ENCODE assay signal across 26 cellular contexts in genomic region chr4:138039010-138039409, GRCh38.
DNase-seq lines count a peak whose midpoint lies in the region; ATAC-seq, FAIRE-seq and TF ChIP-seq lines count a peak whose summit lies in the region.
"Had no signal": no experiment of that assay in that cellular context is flagged by ENCODE, and none has a peak within 500 bp of the region (broad histone marks: within the 10 kb centered on the region; RNA-seq: fewer than 3 reads in every experiment).

No MANE protein-coding gene starts in this region.

- H3K4me3 ChIP-seq in AG10803 (ENCODE audit: low read length): no peak overlapping the region
- H3K4me3 ChIP-seq in endothelial cell of umbilical vein (replicated peaks in 1 of 3; ENCODE audit: insufficient read depth in 1 of 3, low read depth in 1 of 3, low read length in 3 of 3): no peak overlapping the region
- H3K4me3 ChIP-seq: BLaER1 treated with 17β-estradiol and CSF1 and Interleukin-3, amounts not matched to agents 10 nM and 100 nM; right atrium auricular region had no signal

- POLR2A ChIA-PET in endothelial cell of umbilical vein (lab: Charles Lee): no interaction called here

- dilution Hi-C loops in endothelial cell of umbilical vein (cut with MboI; ENCODE audit: extremely low pct_ligation_motif_present, low sequenced_read_pairs): no loop called here

- BruUV-seq in endothelial cell of umbilical vein (replicated peaks; lab: Mats Ljungman, UMichigan): no TSS peak

- no peak for TF ChIP-seq POLR2A in endothelial cell of umbilical vein (IDR thresholded peaks at IDR 0.05; ENCODE audit: low read depth, low read length)

- no peak for TF ChIP-seq CTCF in AG10803 (conservative IDR thresholded peaks at IDR 0.05; ENCODE audit: low read length)
- TF ChIP-seq CTCF in endothelial cell of umbilical vein (IDR thresholded peaks at IDR 0.05; ENCODE audit: extremely low read depth in 1 of 2, insufficient read depth in 1 of 2, low read depth in 1 of 2, low read length in 2 of 2): no peak
- TF ChIP-seq CTCF in omental fat pad (IDR thresholded peaks at IDR 0.05): no peak

- peak overlapping the region; percentile 31 for H2AFZ ChIP-seq in endothelial cell of umbilical vein (ENCODE audit: low read depth, low read length)

- no peak for FAIRE-seq in endothelial cell of umbilical vein (lab: Jason Lieb, UNC)
- FAIRE-seq: kidney had no signal

- H3K4me2 ChIP-seq in endothelial cell of umbilical vein (ENCODE audit: insufficient read depth, low read length): no peak overlapping the region
- H3K4me2 ChIP-seq: BLaER1 treated with 17β-estradiol and CSF1 and Interleukin-3, amounts not matched to agents 10 nM and 100 nM; KMS-11 had no signal

- ATAC-seq in GM18909 (IDR thresholded peaks at IDR 0.05; ENCODE audit: poor library complexity, unreplicated experiment): no peak
- ATAC-seq in omental fat pad (ENCODE audit: low FRiP score): no peak
- ATAC-seq in HG03432 (IDR thresholded peaks at IDR 0.05; ENCODE audit: unreplicated experiment): no peak
- ATAC-seq: activated CD4-positive, CD25-positive, alpha-beta regulatory T cell treated with anti-CD3 and anti-CD28 coated beads, Interleukin-2, amount 50 U/mL, for 24 hours; activated naive CD4-positive, alpha-beta T cell treated with anti-CD3 and anti-CD28 coated beads, Interleukin-2, amount 50 U/mL, for 72 hours; activated T-helper 17 cell treated with anti-CD3 and anti-CD28 coated beads, Interleukin-2, amount 50 U/mL, for 72 hours had no signal

- H3K79me2 ChIP-seq in endothelial cell of umbilical vein (ENCODE audit: control insufficient read depth, insufficient read depth, low read length): no peaks in the 10 kb centered on the region

- no peaks in the 10 kb centered on the region for H4K20me1 ChIP-seq in endothelial cell of umbilical vein (replicated peaks; ENCODE audit: control insufficient read depth, extremely low read depth, insufficient read depth, low read length)
- H4K20me1 ChIP-seq: BLaER1 treated with 17β-estradiol and CSF1 and Interleukin-3, amounts not matched to agents 10 nM and 100 nM had no signal

- no peak overlapping the region for H3K9ac ChIP-seq in endothelial cell of umbilical vein (replicated peaks; ENCODE audit: extremely low read depth, insufficient read depth, low read length)
- H3K9ac ChIP-seq: BLaER1 treated with 17β-estradiol and CSF1 and Interleukin-3, amounts not matched to agents 10 nM and 100 nM; KMS-11 had no signal

- peaks cover 35% of the 10 kb centered on the region for H3K4me1 ChIP-seq in endothelial cell of umbilical vein (ENCODE audit: control insufficient read depth, extremely low read depth, insufficient read depth, low read length)

- intact Hi-C loops in endothelial cell of umbilical vein (cut with micrococcal nuclease): loop anchor here (10.0 kb wide), 1 partner anchor 876 kb away; no protein-coding TSS in a partner anchor

- no peaks in the 10 kb centered on the region for H3K9me3 ChIP-seq in endothelial cell of umbilical vein (replicated peaks; ENCODE audit: control insufficient read depth, insufficient read depth, low read length)
- H3K9me3 ChIP-seq: BLaER1 treated with 17β-estradiol and CSF1 and Interleukin-3, amounts not matched to agents 10 nM and 100 nM; right atrium auricular region had no signal

- H3K36me3 ChIP-seq in endothelial cell of umbilical vein (ENCODE audit: control insufficient read depth in 2 of 2, extremely low read depth in 1 of 2, insufficient read depth in 2 of 2, low read length in 2 of 2): no peaks in the 10 kb centered on the region
- H3K36me3 ChIP-seq: right atrium auricular region had no signal

- DNase-seq in AG10803 (ENCODE audit: low read depth): peak; percentile 16
- DNase-seq in RKO (ENCODE audit: low spot score): peak; percentile 21
- peak; percentile 26 for DNase-seq in endothelial cell of umbilical vein (ENCODE audit: low read depth, low spot score)
- peak; percentile 23 for DNase-seq in hepatic stellate cell (ENCODE audit: low spot score)
- DNase-seq in omental fat pad (ENCODE audit: low spot score): no peak
- DNase-seq in NCI-H748 (lab: John Stamatoyannopoulos, UW; ENCODE audit: unreplicated experiment): no peak
- DNase-seq: activated CD4-positive, alpha-beta memory T cell treated with anti-CD3 and anti-CD28 coated beads, Interleukin-2, amount 10 ng/mL, durations not matched to agents 7 days and 5 days; activated CD8-positive, alpha-beta memory T cell treated with anti-CD3 and anti-CD28 coated beads, Interleukin-2, amount 50 U/mL, for 48 hours; DMS53; effector CD4-positive, alpha-beta T cell; glutamatergic neuron; kidney; NCI-H1436 treated with DMSO at 0.1 percent for 48 hours; NCI-H2107; NCI-H774; stimulated activated CD4-positive, alpha-beta T cell treated with anti-CD3 and anti-CD28 coated beads, Interleukin-2, amount 100 ng/mL, for 48 hours; T-helper 1 cell; trophoblast cell had no signal

- CTCF ChIA-PET in endothelial cell of umbilical vein (lab: Charles Lee): interaction anchor here (1.0 to 7.0 kb wide), 5 partner anchors 23 to 541 kb away, joined by 3 to 309 read pairs (median 15); no protein-coding TSS in a partner anchor

- H3K27ac ChIP-seq in endothelial cell of umbilical vein (ENCODE audit: insufficient read depth, low read depth, low read length): no peak overlapping the region
- H3K27ac ChIP-seq: BLaER1 treated with 17β-estradiol and CSF1 and Interleukin-3, amounts not matched to agents 10 nM and 100 nM; KMS-11; right atrium auricular region had no signal

- H3K27me3 ChIP-seq in endothelial cell of umbilical vein (ENCODE audit: control insufficient read depth in 2 of 2, insufficient read depth in 2 of 2, low read length in 2 of 2): no peaks in the 10 kb centered on the region
- H3K27me3 ChIP-seq: BLaER1 treated with 17β-estradiol and CSF1 and Interleukin-3, amounts not matched to agents 10 nM and 100 nM; right atrium auricular region had no signal

- no peaks in the 10 kb centered on the region for H3K9me1 ChIP-seq in endothelial cell of umbilical vein (replicated peaks; ENCODE audit: control insufficient read depth, extremely low read depth, insufficient read depth, low read length)

TF ChIP-seq in endothelial cell of umbilical vein, 7 proteins besides CTCF, POLR2A, EP300 and RAD21:
- TF ChIP-seq POLR2AphosphoS5 (IDR thresholded peaks at IDR 0.05; ENCODE audit: insufficient read depth, low read depth, low read length): no peak
- TF ChIP-seq FOS (IDR thresholded peaks at IDR 0.05; ENCODE audit: borderline replicate concordance, insufficient read depth, low read length): peak; percentile 22
- TF ChIP-seq EZH2 (IDR thresholded peaks at IDR 0.05; ENCODE audit: borderline replicate concordance, low read depth, low read length, severe bottlenecking): no peak
- no peak for TF ChIP-seq MYC (IDR thresholded peaks at IDR 0.05; ENCODE audit: low read depth, low read length)

Comparison
In these comparisons a context has a peak if more than half of its experiments do, and no peak if none do; other contexts are left out.
1. DNase-seq: peak in AG10803 (single experiment), RKO (single experiment), endothelial cell of umbilical vein (single experiment) and hepatic stellate cell (single experiment); none in omental fat pad (single experiment) and NCI-H748 (single experiment).